Comparison of ENCODE assay signal across 9 cellular contexts in genomic region chr20:57582432-57583288, GRCh38. TPM values are rescaled to one million over a fixed set of nuclear protein-coding genes. Genes with fewer than 3 reads are reported as not detected.
DNase-seq lines count a peak whose midpoint lies in the region; ATAC-seq, FAIRE-seq and TF ChIP-seq lines count a peak whose summit lies in the region.
"Had no signal": no experiment of that assay in that cellular context is flagged by ENCODE, and none has a peak within 500 bp of the region (broad histone marks: within the 10 kb centered on the region; RNA-seq: fewer than 3 reads in every experiment).

No MANE protein-coding gene starts in this region.

- H3K27me3 Mint-ChIP-seq in naive thymus-derived CD4-positive, alpha-beta T cell = peaks cover 38 to 68% (median 61%) of the 10 kb centered on the region in 5 donors

- TF ChIP-seq RAD21 in A549 (conservative IDR thresholded peaks at IDR 0.05 in 1 of 2, IDR thresholded peaks at IDR 0.05 in 1 of 2) = peak in 1 of 2 experiments; percentile 17; a peak in 1 of 5 replicates

- no peak for TF ChIP-seq EP300 in A549 (IDR thresholded peaks at IDR 0.05)

- peaks cover 0 to 5% (median 0%) of the 10 kb centered on the region in 7 donors for H3K4me1 Mint-ChIP-seq in naive thymus-derived CD4-positive, alpha-beta T cell

- H3K36me3 ChIP-seq in mesodermal cell (ENCODE audit: control insufficient read depth, insufficient read depth, low read length) = no peaks in the 10 kb centered on the region
- no peaks in the 10 kb centered on the region for H3K36me3 ChIP-seq in naive thymus-derived CD4-positive, alpha-beta T cell (ENCODE audit: control insufficient read depth in 2 of 3, insufficient read depth in 3 of 3, low read length in 3 of 3)

- H3K27ac Mint-ChIP-seq in naive thymus-derived CD4-positive, alpha-beta T cell = no peak overlapping the region

- H3K4me3 ChIP-seq in A549 = peak overlapping the region; percentile 34; the same call in 2 of the 3 replicates
- H3K4me3 ChIP-seq in mesodermal cell (ENCODE audit: extremely low read depth, insufficient read depth, low read length, poor library complexity, severe bottlenecking) = no peak overlapping the region
- H3K4me3 ChIP-seq in naive thymus-derived CD4-positive, alpha-beta T cell (ENCODE audit: low read length) = no peak overlapping the region

- H3K9me3 ChIP-seq in A549 (peaks cover 3% of the 10 kb centered on the region; the same call in 1 of the 3 replicates), mesodermal cell (ENCODE audit: control insufficient read depth, low read length) (peaks cover 4% of the 10 kb centered on the region)
- peaks cover 0 to 5% (median 0%) of the 10 kb centered on the region in 3 experiments for H3K9me3 ChIP-seq in naive thymus-derived CD4-positive, alpha-beta T cell (ENCODE audit: control insufficient read depth in 2 of 3, low read length in 3 of 3)

- POLR2A ChIA-PET in A549 (lab: Yijun Ruan, JAX) = no interaction called here
- POLR2A ChIA-PET in naive thymus-derived CD4-positive, alpha-beta T cell (lab: Charles Lee) = no interaction called here

- no peak for FAIRE-seq in A549 (lab: Jason Lieb, UNC)

- no peaks in the 10 kb centered on the region for H3K36me3 Mint-ChIP-seq in naive thymus-derived CD4-positive, alpha-beta T cell

- H3K27ac ChIP-seq in A549 (peak overlapping the region; percentile 30 to 40; a peak in 3 of 6 replicates), mesodermal cell (ENCODE audit: low read depth, low read length, severe bottlenecking) (peak overlapping the region; percentile 91)
- no peak overlapping the region for H3K27ac ChIP-seq in naive thymus-derived CD4-positive, alpha-beta T cell (ENCODE audit: low read depth, low read length)

- DNase-seq in A549 (ENCODE audit: low read depth in 1 of 2, low spot score in 1 of 2) (peak in 1 of 2 experiments; percentile 24), cerebellar cortex (ENCODE audit: low spot score) (peak; percentile 5)
- DNase-seq in naive thymus-derived CD4-positive, alpha-beta T cell = no peak
- DNase-seq in NK-92 treated with Interleukin-12 subunit alpha and Interleukin-12 subunit beta, amount 100 ng/mL, for 24 hours (lab: John Stamatoyannopoulos, UW) = no peak

- H3K27me3 ChIP-seq in naive thymus-derived CD4-positive, alpha-beta T cell (ENCODE audit: control insufficient read depth in 2 of 2, insufficient read depth in 2 of 2, low read length in 2 of 2) = no peaks in the 10 kb centered on the region

- no peak for TF ChIP-seq POLR2A in A549 (IDR thresholded peaks at IDR 0.05; ENCODE audit: low read length)

- intact Hi-C loops in naive thymus-derived CD4-positive, alpha-beta T cell (cut with micrococcal nuclease) = no loop called here

- peak overlapping the region; percentile 82 for H3K4me2 ChIP-seq in A549

- peaks cover 0 to 8% (median 0%) of the 10 kb centered on the region in 11 donors for H3K9me3 Mint-ChIP-seq in naive thymus-derived CD4-positive, alpha-beta T cell

- ATAC-seq in A549 (peak; percentile 38 to 79; a peak in 4 of 6 replicates), GM21723 (IDR thresholded peaks at IDR 0.05; ENCODE audit: unreplicated experiment) (no peak), GM18873 (IDR thresholded peaks at IDR 0.05; ENCODE audit: low FRiP score, unreplicated experiment) (no peak)
- ATAC-seq in naive thymus-derived CD4-positive, alpha-beta T cell = no peak

- TF ChIP-seq CTCF in A549 (IDR thresholded peaks at IDR 0.05) = peak; percentile 45
- TF ChIP-seq CTCF in LNCAP (IDR thresholded peaks at IDR 0.05) = peak; percentile 54

- H3K4me3 Mint-ChIP-seq in naive thymus-derived CD4-positive, alpha-beta T cell = no peak overlapping the region

- H3K4me1 ChIP-seq in A549 (peaks cover 14% of the 10 kb centered on the region), mesodermal cell (ENCODE audit: control insufficient read depth, insufficient read depth, low read length, poor library complexity, severe bottlenecking) (peaks cover 13% of the 10 kb centered on the region)
- H3K4me1 ChIP-seq in naive thymus-derived CD4-positive, alpha-beta T cell (ENCODE audit: control insufficient read depth in 2 of 2, insufficient read depth in 2 of 2, low read length in 2 of 2) = no peaks in the 10 kb centered on the region

- CTCF ChIA-PET in A549 (lab: Yijun Ruan, JAX) = interaction anchor here (0.7 to 11.5 kb wide), 15 partner anchors 10 to 1256 kb away, joined by 3 to 117 read pairs (median 6); partner anchors contain the start of gene PCK1
- CTCF ChIA-PET in naive thymus-derived CD4-positive, alpha-beta T cell (lab: Charles Lee) = no interaction called here

- 19% methylated on average over 21 of the region's 21 CpGs for WGBS in A549 (ENCODE audit: missing lambda C conversion rate)
- WGBS in mesodermal cell (ENCODE audit: insufficient coverage in 2 of 2), 2 experiments = 66 to 81% methylated on average over 15 to 16 of the region's 21 CpGs

TF ChIP-seq in A549, 52 proteins besides CTCF, POLR2A, EP300 and RAD21:
- TF ChIP-seq HDAC2 (IDR thresholded peaks at IDR 0.05) (no peak), USF2 (IDR thresholded peaks at IDR 0.05) (peak; percentile 66)

RNA-seq across cellular contexts. Expression of gene PCK1, which starts 21.8 kb away (rescaled TPM):
- polyA plus RNA-seq in A549 (2011; rRNA removed) (0.12 and 0.21 TPM in 2 replicates), A549 (2017; fragmentation: RNase III; extraction: RNeasy Plus Mini Kit Qiagen cat#74134 plus additional on column Dnase treatment) (0.04 to 0.07 TPM in 2 of 3 replicates, not detected in the other)
- 0.03 TPM in 1 of 2 replicates, not detected in the other for polyA plus RNA-seq in A549 (2012; cell fraction: cytosol; rRNA removed)
- polyA plus RNA-seq in A549 (2012; cell fraction: nucleus; rRNA removed) = 0.05 and 0.12 TPM in 2 replicates
- 1.8 and 1.9 TPM in 2 replicates for polyA minus RNA-seq in A549 (2011; rRNA and poly(A)+ RNA removed)
- polyA plus RNA-seq in mesodermal cell (2013, experiment 1 of 2) = 0.07 TPM
- polyA plus RNA-seq in mesodermal cell (2013, experiment 2 of 2) = not detected
- total RNA-seq in naive thymus-derived CD4-positive, alpha-beta T cell = not detected
- not detected for polyA plus RNA-seq in naive thymus-derived CD4-positive, alpha-beta T cell
- total RNA-seq: T-helper 2 cell treated with Interferon-gamma antibody and Interleukin-4, amounts not matched to agents 100 ng/mL and 5 ng/mL, for 36 hours had no signal

RNA-seq across cellular contexts. Expression of gene ZBP1, which starts 37.6 kb away (rescaled TPM):
- polyA plus RNA-seq in A549 (2011; rRNA removed) (not detected in 2 replicates), A549 (2017; fragmentation: RNase III; extraction: RNeasy Plus Mini Kit Qiagen cat#74134 plus additional on column Dnase treatment) (0.05 to 0.07 TPM (median 0.05 TPM) in 3 replicates)
- not detected in 2 replicates for polyA plus RNA-seq in A549 (2012; cell fraction: cytosol; rRNA removed)
- 0.02 and 0.05 TPM in 2 replicates for polyA plus RNA-seq in A549 (2012; cell fraction: nucleus; rRNA removed)
- not detected in 2 replicates for polyA minus RNA-seq in A549 (2011; rRNA and poly(A)+ RNA removed)
- not detected for polyA plus RNA-seq in mesodermal cell (2013, experiment 1 of 2)
- not detected for polyA plus RNA-seq in mesodermal cell (2013, experiment 2 of 2)
- 10 to 100 TPM in 4 of 5 experiments, 1 to 10 TPM in 1; 9.4 to 27.9 (median 14.2) TPM for total RNA-seq in naive thymus-derived CD4-positive, alpha-beta T cell
- 1 to 10 TPM; 5.9 to 7.2 TPM for polyA plus RNA-seq in naive thymus-derived CD4-positive, alpha-beta T cell

RNA-seq across cellular contexts. Expression of gene CTCFL, which starts 57.7 kb away (rescaled TPM):
- polyA plus RNA-seq in A549 (2011; rRNA removed) (0.03 TPM in 1 of 2 replicates, not detected in the other), A549 (2017; fragmentation: RNase III; extraction: RNeasy Plus Mini Kit Qiagen cat#74134 plus additional on column Dnase treatment) (0.03 TPM in 2 of 3 replicates, not detected in the other)
- polyA plus RNA-seq in A549 (2012; cell fraction: cytosol; rRNA removed) = 0.04 and 0.06 TPM in 2 replicates
- polyA plus RNA-seq in A549 (2012; cell fraction: nucleus; rRNA removed) = 0.04 TPM in 1 of 2 replicates, not detected in the other
- 0.04 TPM in 1 of 2 replicates, not detected in the other for polyA minus RNA-seq in A549 (2011; rRNA and poly(A)+ RNA removed)
- not detected for polyA plus RNA-seq in mesodermal cell (2013, experiment 1 of 2)
- 0.10 TPM for polyA plus RNA-seq in mesodermal cell (2013, experiment 2 of 2)
- total RNA-seq in naive thymus-derived CD4-positive, alpha-beta T cell = not detected
- not detected for polyA plus RNA-seq in naive thymus-derived CD4-positive, alpha-beta T cell
- total RNA-seq: T-helper 2 cell treated with Interferon-gamma antibody and Interleukin-4, amounts not matched to agents 100 ng/mL and 5 ng/mL, for 36 hours had no signal

Comparison
In these comparisons a context has a peak if more than half of its experiments do, and no peak if none do; other contexts are left out.
1. ATAC-seq: peak in A549 (2 of 2); none in naive thymus-derived CD4-positive, alpha-beta T cell (single experiment), GM21723 (single experiment) and GM18873 (single experiment).
2. RNA of gene ZBP1, which starts 37.6 kb away (polyA plus RNA-seq): 5.9 to 7.2 TPM in naive thymus-derived CD4-positive, alpha-beta T cell; 0.02 to 0.07 TPM in A549; every median in the first group is over 4 times any median in the second.